Comparison of ENCODE assay signal across 8 cellular contexts in genomic region chr9:137459147-137459600, GRCh38. TPM values are rescaled to one million over a fixed set of nuclear protein-coding genes. Genes with fewer than 3 reads are reported as not detected.
DNase-seq lines count a peak whose midpoint lies in the region; ATAC-seq and TF ChIP-seq lines count a peak whose summit lies in the region.

TSS of gene NSMF (minus strand) at chr9:137459334. CDS start at chr9:137459102, 232 bp downstream.

- H3K4me3 ChIP-seq in mucosa of descending colon, result peak within 1 kb of the TSS; percentile 34

- no peaks in the 10 kb centered on the region for H3K36me3 ChIP-seq in mucosa of descending colon (ENCODE audit: low read depth)

- no peak for TF ChIP-seq CTCF in mucosa of descending colon (IDR thresholded peaks at IDR 0.05)

- DNase-seq in COLO829 (ENCODE audit: low spot score) (peak; percentile 99), HUDEP-2 (lab: John Stamatoyannopoulos, UW; ENCODE audit: unreplicated experiment in 76 of 76) (peak in 73 of 76 experiments; percentile 25 to 93 (median 83)), OCI-M1 (lab: John Stamatoyannopoulos, UW) (peak; percentile 94), activated T-cell treated with anti-CD3 and anti-CD28 coated beads for 4 hours (peak; percentile 92), epithelial cell of prostate (ENCODE audit: low read depth, low spot score) (peak; percentile 26), mucosa of descending colon (peak; percentile 95 to 97 (median 97))
- peak; percentile 90 to 94 for DNase-seq in stimulated activated CD8-positive, alpha-beta memory T cell treated with anti-CD3 and anti-CD28 coated beads, Interleukin-2, amount 100 ng/mL, for 48 hours (ENCODE audit: low read depth in 2 of 2)

- H3K27ac ChIP-seq in epithelial cell of prostate, result peak within 1 kb of the TSS; percentile 23

- ATAC-seq in GM21367 (IDR thresholded peaks at IDR 0.05; ENCODE audit: unreplicated experiment) (peak; percentile 56), mucosa of descending colon (peak; percentile 87)

- peaks cover 24% of the 10 kb centered on the region for H3K4me1 ChIP-seq in mucosa of descending colon (ENCODE audit: low read depth)

- intact Hi-C loops in mucosa of descending colon (cut with DNase I, micrococcal nuclease), result no loop called here

- H3K9me3 ChIP-seq in mucosa of descending colon, result no peaks in the 10 kb centered on the region

RNA-seq across cellular contexts. Expression of gene NSMF, which starts in this region (rescaled TPM):
- 10 to 100 TPM; 30.1 to 48.0 (median 43.4) TPM for total RNA-seq in mucosa of descending colon

Comparison
In these comparisons a context has a peak if more than half of its experiments do, and no peak if none do; other contexts are left out.
1. Peak in every context shown above with its lines: DNase-seq, ATAC-seq, H3K4me3 ChIP-seq and H3K27ac ChIP-seq.
2. DNase-seq: peak in every context shown above with its lines; median percentile 99 in COLO829; 97 in mucosa of descending colon; 94 in OCI-M1; 92 in activated T-cell treated with anti-CD3 and anti-CD28 coated beads for 4 hours; 92 in stimulated activated CD8-positive, alpha-beta memory T cell treated with anti-CD3 and anti-CD28 coated beads, Interleukin-2, amount 100 ng/mL, for 48 hours; 83 in HUDEP-2; 26 in epithelial cell of prostate.